Comparison of ENCODE assay signal across 9 cellular contexts in the genomic region with DNA sequence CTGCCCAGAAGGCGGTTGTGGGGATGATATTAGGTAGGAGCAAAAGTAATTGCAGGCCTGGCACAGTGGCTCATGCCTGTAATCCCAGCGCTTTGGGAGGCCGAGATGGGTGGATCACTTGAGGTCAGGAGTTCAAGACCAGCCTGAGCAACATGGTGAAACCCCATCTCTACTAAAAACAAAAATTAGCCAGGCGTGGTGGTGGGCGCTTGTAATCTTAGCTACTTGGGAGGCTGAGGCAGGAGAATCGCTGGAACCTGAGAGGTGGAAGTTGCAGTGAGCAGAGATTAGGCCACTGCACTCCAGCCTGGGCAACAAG. TPM values are rescaled to one million over a fixed set of nuclear protein-coding genes. Genes with fewer than 3 reads are reported as not detected.
DNase-seq lines count a peak whose midpoint lies in the region; ATAC-seq and TF ChIP-seq lines count a peak whose summit lies in the region.
"Not testable (repeated sequence)": the region's sequence is repeated elsewhere in the genome, so short reads cannot be mapped to it uniquely, and the experiment has no call there.
"Had no signal": no experiment of that assay in that cellular context is flagged by ENCODE, and none has a peak within 500 bp of the region (broad histone marks: within the 10 kb centered on the region; RNA-seq: fewer than 3 reads in every experiment).

No MANE protein-coding gene starts in this region.

- not testable (repeated sequence) for H3K9me3 ChIP-seq in CD8-positive, alpha-beta memory T cell (ENCODE audit: low read length); PC-9 (ENCODE audit: insufficient read depth, low read depth); mucosa of rectum (ENCODE audit: control insufficient read depth in 2 of 2, low read length in 2 of 2); uterus

- not testable (repeated sequence) for H3K27me3 Mint-ChIP-seq in CD8-positive, alpha-beta memory T cell; activated CD8-positive, alpha-beta memory T cell treated with anti-CD3 and anti-CD28 coated beads, Interleukin-2, amount 10 ng/mL, durations not matched to agents 7 days and 5 days

- CTCF ChIA-PET in CD8-positive, alpha-beta memory T cell (lab: Charles Lee) = interaction anchor here (0.7 to 3.1 kb wide), 12 partner anchors 14 to 62 kb away, joined by 3 to 26 read pairs (median 4); a partner anchor contains a TSS
- CTCF ChIA-PET in PC-9 (lab: Charles Lee) = not testable (repeated sequence)
- CTCF ChIA-PET in activated CD8-positive, alpha-beta memory T cell treated with anti-CD3 and anti-CD28 coated beads, Interleukin-2, amount 10 ng/mL, durations not matched to agents 7 days and 5 days (lab: Charles Lee) = interaction anchor here (0.5 to 3.4 kb wide), 18 partner anchors 9 to 283 kb away, joined by 3 to 24 read pairs (median 4); a partner anchor contains a TSS

- peaks cover 31% of the 10 kb centered on the region for H3F3A ChIP-seq in PC-9 (ENCODE audit: insufficient read depth, low read depth)

- peak overlapping the region in 1 of 2 donors; percentile 78 for H3K9ac ChIP-seq in mucosa of rectum (ENCODE audit: low read depth in 1 of 2, low read length in 2 of 2)

- not testable (repeated sequence) for TF ChIP-seq CTCF in PC-9 (conservative IDR thresholded peaks at IDR 0.05); brain microvascular endothelial cell (IDR thresholded peaks at IDR 0.05; ENCODE audit: low read depth, low read length, missing control alignments); foreskin keratinocyte (conservative IDR thresholded peaks at IDR 0.05); uterus (IDR thresholded peaks at IDR 0.05)

- H3K36me3 Mint-ChIP-seq in CD8-positive, alpha-beta memory T cell = peaks cover 0 to 28% (median 4%) of the 10 kb centered on the region in 3 donors
- H3K36me3 Mint-ChIP-seq in activated CD8-positive, alpha-beta memory T cell treated with anti-CD3 and anti-CD28 coated beads, Interleukin-2, amount 10 ng/mL, durations not matched to agents 7 days and 5 days = peaks cover 23% of the 10 kb centered on the region

- not testable (repeated sequence) for H4K20me1 ChIP-seq in PC-9 (ENCODE audit: insufficient read depth)

- in situ Hi-C loops in brain microvascular endothelial cell (cut with HindIII; ENCODE audit: low pct_ligation_motif_present, low sequenced_read_pairs) = not testable (repeated sequence)

- H3K4me1 ChIP-seq in CD8-positive, alpha-beta memory T cell (ENCODE audit: insufficient read depth, low read length) = peaks cover 47% of the 10 kb centered on the region
- H3K4me1 ChIP-seq in PC-9 (replicated peaks; ENCODE audit: insufficient read depth) (peaks cover 28% of the 10 kb centered on the region), foreskin keratinocyte (peaks cover 11% of the 10 kb centered on the region), mucosa of rectum (ENCODE audit: control insufficient read depth in 2 of 2, insufficient read depth in 2 of 2, low read length in 2 of 2) (peaks cover 25 to 28% of the 10 kb centered on the region in 2 donors)
- H3K4me1 ChIP-seq in uterus = not testable (repeated sequence)

- POLR2A ChIA-PET in CD8-positive, alpha-beta memory T cell (lab: Charles Lee) = interaction anchor here (0.6 to 2.3 kb wide), 10 partner anchors 12 to 228 kb away, joined by 3 to 18 read pairs (median 4); a partner anchor contains a TSS
- POLR2A ChIA-PET in PC-9 (lab: Charles Lee; ENCODE audit: unreplicated experiment) = interaction anchor here (0.5 to 1.1 kb wide), 6 partner anchors 13 to 220 kb away, joined by 3 to 7 read pairs (median 3); a partner anchor contains a TSS

- not testable (repeated sequence) for ATAC-seq in activated CD8-positive, alpha-beta memory T cell treated with anti-CD3 and anti-CD28 coated beads, Interleukin-2, amount 10 ng/mL, durations not matched to agents 7 days and 5 days; foreskin keratinocyte

- not testable (repeated sequence) for H3K9me2 ChIP-seq in PC-9 (ENCODE audit: insufficient read depth)

- not testable (repeated sequence) for H3K27me3 ChIP-seq in CD8-positive, alpha-beta memory T cell (ENCODE audit: insufficient read depth, low read length, poor library complexity, severe bottlenecking); PC-9 (ENCODE audit: insufficient read depth, low read depth); brain microvascular endothelial cell (replicated peaks); foreskin keratinocyte; mucosa of rectum (ENCODE audit: control insufficient read depth in 2 of 2, insufficient read depth in 2 of 2, low read length in 2 of 2); uterus

- intact Hi-C loops in PC-9 (cut with micrococcal nuclease; ENCODE audit: unreplicated experiment) = loop anchor here (1.0 kb wide), 1 partner anchor 30 kb away; no protein-coding TSS in a partner anchor
- intact Hi-C loops in uterus (cut with DNase I; ENCODE audit: low total_unique reads) = not testable (repeated sequence)

- peak overlapping the region; percentile 82 for H3K27ac ChIP-seq in CD8-positive, alpha-beta memory T cell (ENCODE audit: low read depth, low read length)
- H3K27ac ChIP-seq in PC-9 (peak overlapping the region; percentile 80), brain microvascular endothelial cell (peak overlapping the region; percentile 93), foreskin keratinocyte (peak overlapping the region; percentile 42), mucosa of rectum (ENCODE audit: low read depth in 2 of 2, low read length in 2 of 2) (peak overlapping the region; percentile 88 to 91), skin epidermis (peak overlapping the region; percentile 63 to 99 (median 94)), uterus (peak overlapping the region; percentile 87 to 91)

- peak overlapping the region; percentile 86 to 90 (median 88) for H3K4me3 Mint-ChIP-seq in CD8-positive, alpha-beta memory T cell
- peak overlapping the region; percentile 89 for H3K4me3 Mint-ChIP-seq in activated CD8-positive, alpha-beta memory T cell treated with anti-CD3 and anti-CD28 coated beads, Interleukin-2, amount 10 ng/mL, durations not matched to agents 7 days and 5 days

- peak overlapping the region; percentile 76 for H3K4me2 ChIP-seq in PC-9

- peak overlapping the region; percentile 79 for H2AFZ ChIP-seq in PC-9

- not testable (repeated sequence) for TF ChIP-seq POLR2A in uterus (IDR thresholded peaks at IDR 0.05)

- peak overlapping the region; percentile 94 for H3K4me3 ChIP-seq in CD8-positive, alpha-beta memory T cell (ENCODE audit: low read length)
- peak overlapping the region; percentile 39; the same call in 1 of the 2 replicates for H3K4me3 ChIP-seq in PC-9
- H3K4me3 ChIP-seq in brain microvascular endothelial cell (ENCODE audit: low read depth, low read length) = not testable (repeated sequence)
- peak overlapping the region in 1 of 2 donors; percentile 69 for H3K4me3 ChIP-seq in mucosa of rectum (ENCODE audit: low read length in 2 of 2)
- peak overlapping the region in 5 of 7 experiments; percentile 36 to 52 (median 47) for H3K4me3 ChIP-seq in skin epidermis
- peak overlapping the region in 1 of 2 donors; percentile 43 for H3K4me3 ChIP-seq in uterus

- not testable (repeated sequence) for H3K79me2 ChIP-seq in PC-9 (ENCODE audit: low read depth)

- H3K36me3 ChIP-seq in CD8-positive, alpha-beta memory T cell (ENCODE audit: insufficient read depth, low read length) = peaks cover 20% of the 10 kb centered on the region
- not testable (repeated sequence) for H3K36me3 ChIP-seq in PC-9 (ENCODE audit: low read depth); brain microvascular endothelial cell (replicated peaks); mucosa of rectum (ENCODE audit: control insufficient read depth in 2 of 2, insufficient read depth in 2 of 2, low read length in 2 of 2); uterus

- peak overlapping the region; percentile 85 to 98 (median 90) for H3K27ac Mint-ChIP-seq in CD8-positive, alpha-beta memory T cell
- H3K27ac Mint-ChIP-seq in activated CD8-positive, alpha-beta memory T cell treated with anti-CD3 and anti-CD28 coated beads, Interleukin-2, amount 10 ng/mL, durations not matched to agents 7 days and 5 days = peak overlapping the region; percentile 98

- BruUV-seq in PC-9 (replicated peaks; lab: Mats Ljungman, UMichigan) = not testable (repeated sequence)

- H3K9me3 Mint-ChIP-seq in CD8-positive, alpha-beta memory T cell; activated CD8-positive, alpha-beta memory T cell treated with anti-CD3 and anti-CD28 coated beads, Interleukin-2, amount 10 ng/mL, durations not matched to agents 7 days and 5 days (ENCODE audit: low read depth): not testable (repeated sequence)

- H3K4me1 Mint-ChIP-seq in CD8-positive, alpha-beta memory T cell = peaks cover 28 to 46% (median 45%) of the 10 kb centered on the region in 3 donors
- H3K4me1 Mint-ChIP-seq in activated CD8-positive, alpha-beta memory T cell treated with anti-CD3 and anti-CD28 coated beads, Interleukin-2, amount 10 ng/mL, durations not matched to agents 7 days and 5 days = peaks cover 33% of the 10 kb centered on the region

- DNase-seq in CD8-positive, alpha-beta memory T cell; PC-9; activated CD8-positive, alpha-beta memory T cell treated with anti-CD3 and anti-CD28 coated beads, Interleukin-2, amount 10 ng/mL, durations not matched to agents 7 days and 5 days; brain microvascular endothelial cell; foreskin keratinocyte; uterus: not testable (repeated sequence)

RNA-seq across cellular contexts. Expression of a gene that starts 0.3 kb away (rescaled TPM):
- 100 to 1,000 TPM; 107 to 109 TPM for total RNA-seq in CD8-positive, alpha-beta memory T cell
- 116 TPM for polyA plus RNA-seq in CD8-positive, alpha-beta memory T cell
- total RNA-seq in PC-9 (2021) (27.4 and 27.6 TPM in 2 replicates), foreskin keratinocyte (27.2 and 27.4 TPM in 2 replicates), uterus (10 to 100 TPM; 16.9 to 90.1 (median 48.5) TPM)
- total RNA-seq in activated CD8-positive, alpha-beta memory T cell treated with anti-CD3 and anti-CD28 coated beads, Interleukin-2, amount 10 ng/mL, durations not matched to agents 7 days and 5 days = 100 to 1,000 TPM; 103 to 115 TPM
- polyA plus RNA-seq in foreskin keratinocyte = 32.6 and 33.2 TPM in 2 replicates

RNA-seq across cellular contexts. Expression of a gene that starts 12.0 kb away (rescaled TPM):
- total RNA-seq in CD8-positive, alpha-beta memory T cell = under 1 TPM; 0.11 to 0.28 TPM
- polyA plus RNA-seq in CD8-positive, alpha-beta memory T cell = 1.1 TPM
- not detected in 2 replicates for total RNA-seq in PC-9 (2021)
- under 1 TPM; 0.07 to 0.26 TPM for total RNA-seq in activated CD8-positive, alpha-beta memory T cell treated with anti-CD3 and anti-CD28 coated beads, Interleukin-2, amount 10 ng/mL, durations not matched to agents 7 days and 5 days
- total RNA-seq in foreskin keratinocyte = not detected in 2 replicates
- not detected in 2 replicates for polyA plus RNA-seq in foreskin keratinocyte
- total RNA-seq in uterus = not detected
- total RNA-seq: fibroblast of villous mesenchyme had no signal

RNA-seq across cellular contexts. Expression of a gene that starts 20.3 kb away (rescaled TPM):
- total RNA-seq in CD8-positive, alpha-beta memory T cell = under 1 TPM; 0.82 to 0.83 TPM
- polyA plus RNA-seq in CD8-positive, alpha-beta memory T cell = not detected
- total RNA-seq in PC-9 (2021) = not detected in 2 replicates
- total RNA-seq in activated CD8-positive, alpha-beta memory T cell treated with anti-CD3 and anti-CD28 coated beads, Interleukin-2, amount 10 ng/mL, durations not matched to agents 7 days and 5 days = under 1 TPM; 0.28 to 0.29 TPM
- total RNA-seq in foreskin keratinocyte = not detected in 2 replicates
- polyA plus RNA-seq in foreskin keratinocyte = not detected in 2 replicates
- total RNA-seq in uterus = 10 to 100 TPM; 19.2 to 68.9 (median 42.0) TPM
- total RNA-seq: fibroblast of villous mesenchyme had no signal

RNA-seq across cellular contexts. Expression of a gene that starts 43.5 kb away (rescaled TPM):
- 10 to 100 TPM; 25.3 to 25.7 TPM for total RNA-seq in CD8-positive, alpha-beta memory T cell
- polyA plus RNA-seq in CD8-positive, alpha-beta memory T cell = 10.2 TPM
- total RNA-seq in PC-9 (2021) = 8.9 and 9.3 TPM in 2 replicates
- 10 to 100 TPM in 1 of 2 experiments, 1 to 10 TPM in 1; 9.2 to 25.7 TPM for total RNA-seq in activated CD8-positive, alpha-beta memory T cell treated with anti-CD3 and anti-CD28 coated beads, Interleukin-2, amount 10 ng/mL, durations not matched to agents 7 days and 5 days
- total RNA-seq in foreskin keratinocyte = 5.8 and 9.2 TPM in 2 replicates
- polyA plus RNA-seq in foreskin keratinocyte = 7.6 and 10.1 TPM in 2 replicates
- total RNA-seq in uterus = 10 to 100 TPM in 2 of 4 donors, 1 to 10 TPM in 2; 3.1 to 21.6 (median 12.6) TPM

Comparison
In these comparisons a context has a peak if more than half of its experiments do, and no peak if none do; other contexts are left out.
1. H3K27ac ChIP-seq: peak in every context shown above with its lines; median percentile 94 in skin epidermis; 93 in brain microvascular endothelial cell; 90 in mucosa of rectum; 89 in uterus; 82 in CD8-positive, alpha-beta memory T cell; 80 in PC-9; 42 in foreskin keratinocyte.
2. RNA of a gene that starts 20.3 kb away (total RNA-seq): 19.2 to 68.9 TPM in uterus; 0.82 to 0.83 TPM in CD8-positive, alpha-beta memory T cell, 0.28 to 0.29 TPM in activated CD8-positive, alpha-beta memory T cell treated with anti-CD3 and anti-CD28 coated beads, Interleukin-2, amount 10 ng/mL, durations not matched to agents 7 days and 5 days, not detected in PC-9 and not detected in foreskin keratinocyte; every median in the first group is over 10 times any median in the second.